In the genomic region with DNA sequence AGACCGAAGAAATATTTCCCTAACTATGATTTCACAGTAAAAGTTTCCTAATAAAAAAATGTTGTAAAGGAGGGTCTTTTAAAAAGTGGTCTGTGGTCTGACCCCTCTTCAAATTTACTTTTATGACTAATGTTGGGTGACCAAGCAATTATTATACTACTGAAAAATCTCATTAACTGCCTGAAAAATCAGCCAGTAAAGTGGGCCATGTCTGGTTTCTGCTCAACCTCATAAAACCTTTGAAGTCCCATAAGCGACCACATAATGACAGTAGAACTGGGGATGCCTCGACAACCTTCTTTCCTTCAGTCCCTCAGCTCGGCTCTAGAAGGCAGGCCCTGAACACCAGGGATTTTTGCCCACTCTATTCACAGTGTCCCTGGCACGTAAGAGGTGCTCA, we compare ENCODE assay signal across 21 cellular contexts.
DNase-seq lines count a peak whose midpoint lies in the region; ATAC-seq and TF ChIP-seq lines count a peak whose summit lies in the region.
"Had no signal": no experiment of that assay in that cellular context is flagged by ENCODE, and none has a peak within 500 bp of the region (broad histone marks: within the 10 kb centered on the region; RNA-seq: fewer than 3 reads in every experiment).

No MANE protein-coding gene starts in this region.

- ATAC-seq in DND-41 (ENCODE audit: insufficient read depth, low read depth) (peak; percentile 81), GM18519 (IDR thresholded peaks at IDR 0.05; ENCODE audit: low FRiP score, unreplicated experiment) (no peak)
- ATAC-seq: left lobe of liver had no signal

- TF ChIP-seq CTCF in DND-41 (IDR thresholded peaks at IDR 0.05; ENCODE audit: borderline replicate concordance, extremely low read depth, low read length, poor library complexity, severe bottlenecking) (no peak), nephron progenitor cell (IDR thresholded peaks at IDR 0.05) (no peak)

- DNase-seq in DND-41 (no peak), LoVo (ENCODE audit: low spot score) (peak; percentile 45), nephron progenitor cell (no peak), HPDE6-E6E7 (ENCODE audit: extremely low spot score) (no peak)
- DNase-seq in central memory CD4-positive, alpha-beta T cell = no peak
- DNase-seq in effector CD8-positive, alpha-beta T cell (lab: John Stamatoyannopoulos, UW) = no peak
- DNase-seq: activated CD4-positive, alpha-beta T cell treated with anti-CD3 and anti-CD28 coated beads, Interleukin-2, amount 50 U/mL, for 48 hours; activated effector memory CD4-positive, alpha-beta T cell treated with Interleukin-2 at 50 U/mL for 16 hours; activated naive CD8-positive, alpha-beta T cell treated with anti-CD3 and anti-CD28 coated beads, Interleukin-2, amount 50 U/mL, for 24 hours; midbrain; NCI-H1436 treated with DMSO at 0.1 percent for 48 hours; NCI-H524; NK-92 treated with Interleukin-12 subunit alpha and Interleukin-12 subunit beta, amount 100 ng/mL, for 24 hours; SK-N-SH; stimulated activated CD4-positive, alpha-beta T cell treated with anti-CD3 and anti-CD28 coated beads, Interleukin-1b, Interleukin-23, amount 100 ng/mL, for 48 hours; WERI-Rb-1 had no signal

- peak overlapping the region; percentile 60 for H3K27ac Mint-ChIP-seq in nephron progenitor cell
- H3K27ac Mint-ChIP-seq: activated naive CD8-positive, alpha-beta T cell treated with anti-CD3 and anti-CD28 coated beads, Interleukin-2, amount 50 U/mL, for 24 hours; T-helper 2 cell treated with Interferon-gamma antibody and Interleukin-4, amounts not matched to agents 5 μg/mL and 100 μg/mL, for 36 hours had no signal

- H3K27me3 ChIP-seq in DND-41 (ENCODE audit: insufficient read depth, low read length, poor library complexity) (no peaks in the 10 kb centered on the region), duodenal mucosa (ENCODE audit: control insufficient read depth in 1 of 2, insufficient read depth in 2 of 2, low read length in 2 of 2) (no peaks in the 10 kb centered on the region)

- H3K79me2 ChIP-seq in DND-41 (ENCODE audit: insufficient read depth, low read length) = no peaks in the 10 kb centered on the region

- H2AFZ ChIP-seq in DND-41 (ENCODE audit: low read depth, low read length) = no peak overlapping the region

- H3K4me2 ChIP-seq in DND-41 (ENCODE audit: insufficient read depth, low read length) = no peak overlapping the region
- H3K4me2 ChIP-seq: SK-N-SH had no signal

- H3K9me3 ChIP-seq in DND-41 (ENCODE audit: insufficient read depth, low read length, severe bottlenecking) = no peaks in the 10 kb centered on the region
- no peaks in the 10 kb centered on the region for H3K9me3 ChIP-seq in duodenal mucosa (ENCODE audit: control insufficient read depth in 1 of 2, low read length in 2 of 2)
- H3K9me3 ChIP-seq: SK-N-SH had no signal

- peaks cover 3% of the 10 kb centered on the region for H3K27me3 Mint-ChIP-seq in nephron progenitor cell (ENCODE audit: low read depth, poor library complexity)
- H3K27me3 Mint-ChIP-seq: activated naive CD8-positive, alpha-beta T cell treated with anti-CD3 and anti-CD28 coated beads, Interleukin-2, amount 50 U/mL, for 24 hours had no signal

- H3K36me3 ChIP-seq in DND-41 (ENCODE audit: insufficient read depth, low read length) (no peaks in the 10 kb centered on the region), duodenal mucosa (ENCODE audit: control insufficient read depth in 1 of 2, insufficient read depth in 2 of 2, low read length in 2 of 2) (no peaks in the 10 kb centered on the region)
- H3K36me3 ChIP-seq: WERI-Rb-1 had no signal

- no peaks in the 10 kb centered on the region for H4K20me1 ChIP-seq in DND-41 (ENCODE audit: insufficient read depth, low read length)

- H3K27ac ChIP-seq in DND-41 (ENCODE audit: low read length) (no peak overlapping the region), duodenal mucosa (ENCODE audit: low read depth, low read length) (peak overlapping the region; percentile 69)
- H3K27ac ChIP-seq: coronary artery, WERI-Rb-1 had no signal

- peaks cover 82% of the 10 kb centered on the region for H3K4me1 Mint-ChIP-seq in nephron progenitor cell
- H3K4me1 Mint-ChIP-seq: activated naive CD8-positive, alpha-beta T cell treated with anti-CD3 and anti-CD28 coated beads, Interleukin-2, amount 50 U/mL, for 24 hours had no signal

- no peaks in the 10 kb centered on the region for H3K36me3 Mint-ChIP-seq in nephron progenitor cell (ENCODE audit: low read depth)

- H3K9me3 Mint-ChIP-seq in nephron progenitor cell = peaks cover 3% of the 10 kb centered on the region
- H3K9me3 Mint-ChIP-seq: activated naive CD8-positive, alpha-beta T cell treated with anti-CD3 and anti-CD28 coated beads, Interleukin-2, amount 50 U/mL, for 24 hours; T-helper 2 cell treated with Interferon-gamma antibody and Interleukin-4, amounts not matched to agents 5 μg/mL and 100 μg/mL, for 36 hours had no signal

- H3K4me3 ChIP-seq in DND-41 (ENCODE audit: low read depth in 1 of 2, low read length in 2 of 2) (no peak overlapping the region), duodenal mucosa (ENCODE audit: low read depth in 1 of 2, low read length in 2 of 2) (no peak overlapping the region)
- H3K4me3 ChIP-seq: coronary artery had no signal

- H3K4me1 ChIP-seq in DND-41 (ENCODE audit: insufficient read depth, low read length) (peaks cover 6% of the 10 kb centered on the region; the same call in 1 of the 2 replicates), duodenal mucosa (ENCODE audit: control insufficient read depth in 1 of 2, insufficient read depth in 2 of 2, low read length in 2 of 2) (peaks cover 27 to 55% of the 10 kb centered on the region in 2 donors)

- no peak overlapping the region for H3K9ac ChIP-seq in DND-41 (ENCODE audit: low read depth, low read length)
- peak overlapping the region in 1 of 2 donors; percentile 65 for H3K9ac ChIP-seq in duodenal mucosa (ENCODE audit: low read depth in 1 of 2, low read length in 2 of 2)
- H3K9ac ChIP-seq: SK-N-SH had no signal

- H3K4me3 Mint-ChIP-seq in nephron progenitor cell = no peak overlapping the region
- H3K4me3 Mint-ChIP-seq: activated naive CD8-positive, alpha-beta T cell treated with anti-CD3 and anti-CD28 coated beads, Interleukin-2, amount 50 U/mL, for 24 hours; T-helper 2 cell treated with Interferon-gamma antibody and Interleukin-4, amounts not matched to agents 5 μg/mL and 100 μg/mL, for 36 hours had no signal
